ENCODE assay signal across 22 cellular contexts in genomic region chr2:202418027-202418426, GRCh38.
"Had no signal": no experiment of that assay in that cellular context is flagged by ENCODE, and none has a peak within 500 bp of the region (broad histone marks: within the 10 kb centered on the region; RNA-seq: fewer than 3 reads in every experiment).

No MANE protein-coding gene starts in this region.

- H3K36me3 ChIP-seq: brain microvascular endothelial cell, gastrocnemius medialis, neutrophil, transverse colon had no signal

- DNase-seq: activated CD4-positive, alpha-beta T cell treated with anti-CD3 and anti-CD28 coated beads, Interleukin-2, amount 50 U/mL, for 4 hours; activated CD4-positive, CD25-positive, alpha-beta regulatory T cell treated with anti-CD3 and anti-CD28 coated beads, Interleukin-2, amount 50 U/mL, for 72 hours; activated naive CD4-positive, alpha-beta T cell; activated naive CD8-positive, alpha-beta T cell treated with anti-CD3 and anti-CD28 coated beads, Interleukin-2, amount 10 ng/mL, durations not matched to agents 7 days and 5 days; activated T-cell treated with anti-CD3 and anti-CD28 coated beads for 4 hours; brain microvascular endothelial cell; effector CD8-positive, alpha-beta T cell; gastrocnemius medialis; heart left ventricle; islet precursor cell; mammary epithelial cell; naive thymus-derived CD8-positive, alpha-beta T cell; posterior cingulate gyrus; stimulated activated CD4-positive, alpha-beta T cell treated with anti-CD3 and anti-CD28 coated beads, Interleukin-15, amount 100 ng/mL, for 24 hours; stimulated activated CD4-positive, alpha-beta T cell treated with anti-CD3 and anti-CD28 coated beads, Interleukin-4, amount 100 ng/mL, for 24 hours; stimulated activated naive CD4-positive, alpha-beta T cell; substantia nigra; transverse colon had no signal

- H3K27me3 ChIP-seq: brain microvascular endothelial cell, gastrocnemius medialis, heart left ventricle, neutrophil, transverse colon had no signal

- H3K9me3 ChIP-seq: gastrocnemius medialis, heart left ventricle, neutrophil, transverse colon had no signal

- H3K4me3 Mint-ChIP-seq: activated naive CD8-positive, alpha-beta T cell treated with anti-CD3 and anti-CD28 coated beads, Interleukin-2, amount 10 ng/mL, durations not matched to agents 7 days and 5 days; naive thymus-derived CD8-positive, alpha-beta T cell had no signal

- ATAC-seq: gastrocnemius medialis; heart left ventricle; left lobe of liver; naive thymus-derived CD8-positive, alpha-beta T cell had no signal

- H3K27me3 Mint-ChIP-seq: activated naive CD8-positive, alpha-beta T cell treated with anti-CD3 and anti-CD28 coated beads, Interleukin-2, amount 10 ng/mL, durations not matched to agents 7 days and 5 days; naive thymus-derived CD8-positive, alpha-beta T cell had no signal

- H3K27ac Mint-ChIP-seq: activated naive CD8-positive, alpha-beta T cell treated with anti-CD3 and anti-CD28 coated beads, Interleukin-2, amount 10 ng/mL, durations not matched to agents 7 days and 5 days had no signal

- H3K27ac ChIP-seq: brain microvascular endothelial cell, epithelial cell of prostate, gastrocnemius medialis, heart left ventricle, neutrophil, skin epidermis, transverse colon had no signal

- H3K4me3 ChIP-seq: gastrocnemius medialis, heart left ventricle, skin epidermis, transverse colon had no signal

- H3K9me3 Mint-ChIP-seq: activated naive CD8-positive, alpha-beta T cell treated with anti-CD3 and anti-CD28 coated beads, Interleukin-2, amount 10 ng/mL, durations not matched to agents 7 days and 5 days; naive thymus-derived CD8-positive, alpha-beta T cell had no signal
